8 cellular contexts compared by ENCODE assay signal in the genomic region with DNA sequence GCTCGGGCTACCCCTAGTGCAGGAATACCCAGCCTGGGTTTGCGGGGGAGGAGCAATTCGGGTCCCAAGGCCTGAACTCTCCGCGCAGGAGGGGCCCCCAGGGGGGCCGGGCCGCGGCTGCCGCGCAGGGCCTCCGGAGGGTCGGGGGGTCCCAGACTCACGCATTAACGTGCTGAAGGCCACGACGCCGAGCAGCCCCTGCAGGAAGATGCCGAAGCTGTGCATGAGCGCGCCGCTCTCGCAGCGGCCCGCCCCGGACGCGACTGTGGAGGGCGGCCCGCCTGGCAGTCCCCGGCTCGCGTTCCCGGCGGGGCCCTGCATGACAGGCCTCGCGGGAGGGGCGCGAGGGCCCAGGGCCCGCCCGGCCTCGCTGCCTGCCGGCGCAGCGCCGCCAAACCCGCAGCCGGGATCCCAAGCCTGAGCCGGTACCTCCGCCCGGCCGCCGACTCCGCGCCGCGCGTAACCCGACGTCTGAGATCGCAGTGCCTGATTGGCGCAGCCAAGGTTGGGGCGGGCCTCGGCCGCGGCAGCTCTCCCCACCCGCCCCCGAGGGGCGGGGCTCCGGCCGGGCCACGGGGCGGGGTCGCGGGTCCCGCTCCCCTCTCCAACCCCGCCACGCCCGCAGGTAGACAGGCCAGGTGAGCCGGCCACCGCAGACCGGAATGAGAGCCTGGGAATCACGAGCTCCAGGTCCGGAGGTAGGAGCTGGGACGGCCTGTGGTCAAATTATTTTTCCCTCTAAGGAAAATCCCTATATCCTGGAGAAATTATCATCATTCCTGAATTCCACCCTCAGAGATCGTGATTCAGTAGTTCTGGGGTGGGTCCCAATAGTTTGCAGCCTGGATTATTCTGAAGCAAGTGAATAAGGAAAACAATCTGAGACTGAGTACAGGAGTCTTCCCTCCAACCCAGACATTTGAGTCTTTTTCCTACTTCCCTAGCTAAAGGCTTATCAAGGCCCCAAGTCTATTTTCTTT. TPM values are rescaled to one million over a fixed set of nuclear protein-coding genes. Genes with fewer than 3 reads are reported as not detected.
DNase-seq lines count a peak whose midpoint lies in the region; ATAC-seq and TF ChIP-seq lines count a peak whose summit lies in the region.

TSS of gene STIMATE (minus strand) at position 419 of the 980 bp plus-strand sequence. CDS start at position 321, 98 bp downstream.

- H3K27me3 ChIP-seq in colonic mucosa, result no peaks in the 10 kb centered on the region

- H3K9ac ChIP-seq in colonic mucosa (ENCODE audit: low read depth in 2 of 2, low read length in 2 of 2), result peak within 1 kb of the TSS; percentile 84 to 88

- intact Hi-C loops in colonic mucosa (cut with DNase I), result no loop called here
- intact Hi-C loops in left colon (cut with DNase I, micrococcal nuclease), result no loop called here

- no peak for TF ChIP-seq CTCF in colonic mucosa (IDR thresholded peaks at IDR 0.05)

- H3K36me3 ChIP-seq in colonic mucosa, result no peaks in the 10 kb centered on the region

- ATAC-seq in GM19043 (IDR thresholded peaks at IDR 0.05; ENCODE audit: low read depth, unreplicated experiment) (peak; percentile 96), HG03342 (IDR thresholded peaks at IDR 0.05; ENCODE audit: unreplicated experiment) (peak; percentile 86), left colon (peak; percentile 98)

- DNase-seq in AML-193 (lab: John Stamatoyannopoulos, UW), result peak; percentile 89 to 90
- DNase-seq in NCI-H510A treated with DMSO at 0.1 percent for 48 hours (lab: John Stamatoyannopoulos, UW), result peak; percentile 73
- DNase-seq in activated CD4-positive, alpha-beta T cell treated with anti-CD3 and anti-CD28 coated beads for 48 hours, result peak; percentile 90
- DNase-seq in colonic mucosa, result peak; percentile 92
- peak; percentile 89 to 90 for DNase-seq in left colon
- DNase-seq in stimulated activated CD4-positive, alpha-beta T cell treated with anti-CD3 and anti-CD28 coated beads, Interleukin-1b, Interleukin-23, amount 100 ng/mL, for 4 hours (ENCODE audit: low read depth in 2 of 2), result peak; percentile 74 to 81

- peak within 1 kb of the TSS; percentile 32 for H3K27ac ChIP-seq in colonic mucosa

- H3K9me3 ChIP-seq in colonic mucosa, result no peaks in the 10 kb centered on the region

- no peaks in the 10 kb centered on the region for H3K4me1 ChIP-seq in colonic mucosa

- H3K4me3 ChIP-seq in colonic mucosa, result peak within 1 kb of the TSS; percentile 83

RNA-seq across cellular contexts. Expression of gene STIMATE, which starts in this region (rescaled TPM):
- total RNA-seq in colonic mucosa, result 10 to 100 TPM in 1 of 2 donors, 1 to 10 TPM in 1; 7.4 to 15.3 TPM
- total RNA-seq in left colon, result 10 to 100 TPM; 10.0 to 13.6 TPM

Comparison
In these comparisons a context has a peak if more than half of its experiments do, and no peak if none do; other contexts are left out.
1. Peak in every context shown above with its lines: DNase-seq, ATAC-seq, H3K4me3 ChIP-seq and H3K27ac ChIP-seq.